ENCODE assay signal across 12 cellular contexts in genomic region chr2:159873136-159873728, GRCh38. TPM values are rescaled to one million over a fixed set of nuclear protein-coding genes. Genes with fewer than 3 reads are reported as not detected.
DNase-seq lines count a peak whose midpoint lies in the region; ATAC-seq and TF ChIP-seq lines count a peak whose summit lies in the region.
"Had no signal": no experiment of that assay in that cellular context is flagged by ENCODE, and none has a peak within 500 bp of the region (broad histone marks: within the 10 kb centered on the region; RNA-seq: fewer than 3 reads in every experiment).

No MANE protein-coding gene starts in this region.

- H3K27ac Mint-ChIP-seq in WTC11 (no peak overlapping the region; the same call in 1 of the 2 replicates), nephron progenitor cell (peak overlapping the region; percentile 7), type B pancreatic cell (no peak overlapping the region)

- H3K27me3 Mint-ChIP-seq in WTC11 (ENCODE audit: low read depth) (no peaks in the 10 kb centered on the region), nephron progenitor cell (ENCODE audit: low read depth, poor library complexity) (peaks cover 3% of the 10 kb centered on the region), type B pancreatic cell (no peaks in the 10 kb centered on the region)

- H3K4me1 Mint-ChIP-seq in WTC11 (no peaks in the 10 kb centered on the region), nephron progenitor cell (peaks cover 9% of the 10 kb centered on the region), type B pancreatic cell (ENCODE audit: unreplicated experiment) (peaks cover 7% of the 10 kb centered on the region)

- peak; percentile 4 for DNase-seq in ELR (ENCODE audit: low read depth)
- peak; percentile 38 for DNase-seq in M059J (ENCODE audit: low read depth)
- no peak for DNase-seq in WTC11 (ENCODE audit: low spot score)
- peak; percentile 14 for DNase-seq in nephron progenitor cell
- no peak for DNase-seq in type B pancreatic cell (ENCODE audit: extremely low spot score, unreplicated experiment)
- DNase-seq: activated CD4-positive, alpha-beta T cell treated with anti-CD3 and anti-CD28 coated beads for 1 hour; activated effector memory CD4-positive, alpha-beta T cell treated with anti-CD3 and anti-CD28 coated beads, Interleukin-2, amount 50 U/mL, for 16 hours; Karpas-422; NCI-H510A treated with DMSO at 0.1 percent for 48 hours; substantia nigra had no signal

- CTCF ChIA-PET in WTC11 (lab: Charles Lee): no interaction called here

- no peaks in the 10 kb centered on the region for H3K9me3 Mint-ChIP-seq in WTC11
- H3K9me3 Mint-ChIP-seq in nephron progenitor cell: no peaks in the 10 kb centered on the region
- no peaks in the 10 kb centered on the region for H3K9me3 Mint-ChIP-seq in type B pancreatic cell

- POLR2A ChIA-PET in WTC11 (lab: Charles Lee): no interaction called here

- TF ChIP-seq CTCF in WTC11 (IDR thresholded peaks at IDR 0.05): no peak
- TF ChIP-seq CTCF in nephron progenitor cell (IDR thresholded peaks at IDR 0.05): no peak
- TF ChIP-seq CTCF in type B pancreatic cell (conservative IDR thresholded peaks at IDR 0.05): no peak

- no peaks in the 10 kb centered on the region for H3K36me3 Mint-ChIP-seq in WTC11
- no peaks in the 10 kb centered on the region for H3K36me3 Mint-ChIP-seq in nephron progenitor cell (ENCODE audit: low read depth)
- H3K36me3 Mint-ChIP-seq in type B pancreatic cell: no peaks in the 10 kb centered on the region

- no peak overlapping the region for H3K4me3 Mint-ChIP-seq in WTC11
- no peak overlapping the region for H3K4me3 Mint-ChIP-seq in nephron progenitor cell
- no peak overlapping the region for H3K4me3 Mint-ChIP-seq in type B pancreatic cell

- peak; percentile 62 for ATAC-seq in WTC11
- ATAC-seq in HG03280 (IDR thresholded peaks at IDR 0.05; ENCODE audit: unreplicated experiment): no peak
- no peak for ATAC-seq in HG03439 (IDR thresholded peaks at IDR 0.05; ENCODE audit: unreplicated experiment)

TF ChIP-seq in WTC11, 78 proteins besides CTCF, POLR2A, EP300 and RAD21 (continues in another document):
- no peak for TF ChIP-seq IRF2 (CRISPR knock-in tag; IDR thresholded peaks at IDR 0.05; ENCODE audit: borderline replicate concordance, low read depth)
- no peak for TF ChIP-seq NR3C1 (CRISPR knock-in tag; conservative IDR thresholded peaks at IDR 0.05; ENCODE audit: low read depth)
- TF ChIP-seq ATF2 (CRISPR knock-in tag; IDR thresholded peaks at IDR 0.05; ENCODE audit: borderline replicate concordance, low read depth): no peak
- no peak for TF ChIP-seq ZNF396 (CRISPR knock-in tag; IDR thresholded peaks at IDR 0.05; ENCODE audit: borderline replicate concordance)
- no peak for TF ChIP-seq MAX (CRISPR knock-in tag; IDR thresholded peaks at IDR 0.05)
- no peak for TF ChIP-seq ETV6 (CRISPR knock-in tag; IDR thresholded peaks at IDR 0.05)
- TF ChIP-seq E2F1 (CRISPR knock-in tag; IDR thresholded peaks at IDR 0.05): no peak
- no peak for TF ChIP-seq ATF6 (CRISPR knock-in tag; IDR thresholded peaks at IDR 0.05)
- no peak for TF ChIP-seq NR2C2 (CRISPR knock-in tag; IDR thresholded peaks at IDR 0.05)
- no peak for TF ChIP-seq SOX15 (CRISPR knock-in tag; IDR thresholded peaks at IDR 0.05)
- TF ChIP-seq ZMAT4 (CRISPR knock-in tag; IDR thresholded peaks at IDR 0.05): no peak
- TF ChIP-seq ZBTB21 (CRISPR knock-in tag; IDR thresholded peaks at IDR 0.05; ENCODE audit: borderline replicate concordance): no peak
- no peak for TF ChIP-seq EMX1 (CRISPR knock-in tag; IDR thresholded peaks at IDR 0.05)
- no peak for TF ChIP-seq SMAD3 (CRISPR knock-in tag; IDR thresholded peaks at IDR 0.05; ENCODE audit: borderline replicate concordance)
- TF ChIP-seq TCF7 (CRISPR knock-in tag; IDR thresholded peaks at IDR 0.05; ENCODE audit: low read depth): no peak
- no peak for TF ChIP-seq NFYB (CRISPR knock-in tag; conservative IDR thresholded peaks at IDR 0.05; ENCODE audit: low read depth)
- no peak for TF ChIP-seq ZNF232 (CRISPR knock-in tag; IDR thresholded peaks at IDR 0.05)
- TF ChIP-seq ZSCAN18 (CRISPR knock-in tag; IDR thresholded peaks at IDR 0.05): no peak

RNA-seq across cellular contexts. Expression of gene LY75, which starts 31.3 kb away (rescaled TPM):
- total RNA-seq in M059J (2014; rRNA removed; shearing (Covaris generic)): 0.34 and 2.1 TPM in 2 replicates
- total RNA-seq in WTC11 (2021): 1.9 to 3.3 TPM (median 2.6 TPM) in 3 replicates
- total RNA-seq in type B pancreatic cell (ENCODE audit: low replicate concordance): 0.29 and 0.74 TPM in 2 replicates

Comparison
In these comparisons a context has a peak if more than half of its experiments do, and no peak if none do; other contexts are left out.
1. DNase-seq: peak in ELR (single experiment), M059J (single experiment) and nephron progenitor cell (single experiment); none in WTC11 (single experiment) and type B pancreatic cell (single experiment).